8 cellular contexts compared by ENCODE assay signal in genomic region chr9:131125038-131125287, GRCh38. TPM values are rescaled to one million over a fixed set of nuclear protein-coding genes. Genes with fewer than 3 reads are reported as not detected.
DNase-seq lines count a peak whose midpoint lies in the region; ATAC-seq and TF ChIP-seq lines count a peak whose summit lies in the region.

No MANE protein-coding gene starts in this region.

- no peaks in the 10 kb centered on the region for H3K4me1 ChIP-seq in endocrine pancreas (ENCODE audit: control insufficient read depth, insufficient read depth, low read length)

- peaks cover 28% of the 10 kb centered on the region for H3K36me3 Mint-ChIP-seq in Calu3 (ENCODE audit: insufficient read depth, unreplicated experiment)
- H3K36me3 Mint-ChIP-seq in neural crest cell (ENCODE audit: low read depth), result peaks cover 4% of the 10 kb centered on the region

- H3K4me3 ChIP-seq in MG63, result peak overlapping the region; percentile 81
- peak overlapping the region; percentile 73 for H3K4me3 ChIP-seq in endocrine pancreas (ENCODE audit: control insufficient read depth, insufficient read depth, low read length)

- ATAC-seq in GM18907 (IDR thresholded peaks at IDR 0.05; ENCODE audit: unreplicated experiment), result no peak

- no peaks in the 10 kb centered on the region for H3K27me3 ChIP-seq in MG63
- no peaks in the 10 kb centered on the region for H3K27me3 ChIP-seq in endocrine pancreas (ENCODE audit: control insufficient read depth, insufficient read depth, low read length)

- H3K9me3 ChIP-seq in MG63, result no peaks in the 10 kb centered on the region
- no peaks in the 10 kb centered on the region for H3K9me3 ChIP-seq in endocrine pancreas (ENCODE audit: control insufficient read depth, low read length)

- TF ChIP-seq CTCF in Calu3 (IDR thresholded peaks at IDR 0.05; ENCODE audit: unreplicated experiment) (no peak), neural crest cell (conservative IDR thresholded peaks at IDR 0.05) (no peak)

- TSS peak; percentile 98 for BruUV-seq in Calu3 (replicated peaks; lab: Mats Ljungman, UMichigan)

- H3K36me3 ChIP-seq in MG63 (peaks cover 41% of the 10 kb centered on the region), endocrine pancreas (ENCODE audit: control insufficient read depth, insufficient read depth, low read length) (peaks cover 4% of the 10 kb centered on the region)

- H3K4me1 Mint-ChIP-seq in Calu3 (ENCODE audit: low read depth, unreplicated experiment) (peaks cover 24% of the 10 kb centered on the region), neural crest cell (peaks cover 20% of the 10 kb centered on the region)

- peak overlapping the region; percentile 32 for H3K9ac ChIP-seq in endocrine pancreas (ENCODE audit: control insufficient read depth, insufficient read depth, low read length)

- DNase-seq in Calu3, result no peak
- no peak for DNase-seq in MG63
- no peak for DNase-seq in neural crest cell (ENCODE audit: low read depth, low spot score)
- DNase-seq in activated CD4-positive, CD25-positive, alpha-beta regulatory T cell treated with anti-CD3 and anti-CD28 coated beads, Interleukin-2, amount 50 U/mL, for 72 hours, result no peak
- no peak for DNase-seq in NCI-H510A treated with DMSO at 0.1 percent for 48 hours (lab: John Stamatoyannopoulos, UW)
- DNase-seq in activated CD8-positive, alpha-beta memory T cell treated with anti-CD3 and anti-CD28 coated beads, Interleukin-2, amount 50 U/mL, for 48 hours, result no peak

- H3K9me3 Mint-ChIP-seq in Calu3 (ENCODE audit: low read depth, unreplicated experiment), result no peaks in the 10 kb centered on the region
- H3K9me3 Mint-ChIP-seq in neural crest cell, result no peaks in the 10 kb centered on the region

- H3K27ac Mint-ChIP-seq in Calu3 (ENCODE audit: unreplicated experiment) (peak overlapping the region; percentile 97), neural crest cell (ENCODE audit: unreplicated experiment) (peak overlapping the region; percentile 99)

- H3K27me3 Mint-ChIP-seq in Calu3 (ENCODE audit: unreplicated experiment), result no peaks in the 10 kb centered on the region
- H3K27me3 Mint-ChIP-seq in neural crest cell (ENCODE audit: low read depth), result no peaks in the 10 kb centered on the region

- H3K4me3 Mint-ChIP-seq in Calu3 (ENCODE audit: low read depth, unreplicated experiment) (peak overlapping the region; percentile 84), neural crest cell (peak overlapping the region; percentile 99)

- intact Hi-C loops in Calu3 (cut with micrococcal nuclease; ENCODE audit: unreplicated experiment), result no loop called here

- CTCF ChIA-PET in Calu3 (lab: Charles Lee), result no interaction called here

RNA-seq across cellular contexts. Expression of gene NUP214, which starts 0.4 kb away (rescaled TPM):
- total RNA-seq in Calu3 (2022), result 47.6 and 50.0 TPM in 2 replicates
- 4.1 and 5.2 TPM in 2 replicates for total RNA-seq in MG63 (2014; rRNA removed; shearing (Covaris generic); ENCODE audit: low replicate concordance)
- total RNA-seq in neural crest cell, result 72.3 and 77.9 TPM in 2 replicates

RNA-seq across cellular contexts. Expression of gene AIF1L, which starts 28.6 kb away (rescaled TPM):
- 24.3 and 27.2 TPM in 2 replicates for total RNA-seq in Calu3 (2022)
- 24.1 and 25.7 TPM in 2 replicates for total RNA-seq in MG63 (2014; rRNA removed; shearing (Covaris generic); ENCODE audit: low replicate concordance)
- 118 and 122 TPM in 2 replicates for total RNA-seq in neural crest cell
